1 cellular context compared by ENCODE assay signal in the genomic region with DNA sequence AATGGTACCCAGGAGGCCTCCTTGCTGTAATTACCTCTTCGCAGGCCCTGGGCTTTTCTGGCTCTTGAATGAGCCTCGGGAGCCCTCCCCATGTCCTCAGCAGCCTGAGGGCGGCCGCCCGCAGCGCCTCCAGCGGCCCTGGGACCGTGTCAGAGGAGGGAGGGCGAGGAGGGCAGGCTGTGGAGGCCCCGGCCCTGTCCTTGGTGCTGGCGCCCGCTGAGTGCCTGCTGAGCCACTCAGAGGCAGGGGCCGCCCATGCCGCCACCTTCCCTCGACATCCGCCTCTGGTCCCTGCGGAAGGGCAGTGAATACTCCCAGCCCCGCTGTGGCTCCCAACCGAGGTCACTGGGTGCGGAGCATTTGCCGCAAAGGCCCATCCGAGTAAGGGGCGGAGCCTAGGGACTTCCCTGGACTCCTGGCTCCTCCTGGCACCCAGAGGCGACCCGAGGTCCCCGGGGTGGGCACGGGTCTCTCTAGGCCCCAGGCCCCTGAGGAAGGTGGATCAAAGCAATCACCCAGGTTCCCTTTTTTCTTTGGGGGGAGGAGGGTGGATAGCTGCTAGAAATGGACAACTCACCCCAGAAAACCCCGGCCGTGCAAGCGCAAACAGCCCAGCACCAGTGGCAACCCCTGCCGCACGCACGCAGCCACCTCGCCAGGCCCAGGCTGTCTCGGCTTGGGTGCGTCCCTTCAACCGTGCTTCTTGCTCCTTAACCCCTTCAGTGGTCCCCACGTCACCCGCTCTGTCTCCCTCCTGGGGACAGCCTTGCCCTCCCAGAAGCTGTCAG.
TF ChIP-seq lines count a peak whose summit lies in the region.

No MANE protein-coding gene starts in this region.

TF ChIP-seq in HepG2, 621 proteins besides CTCF, POLR2A, EP300 and RAD21 (continued from another document):
- TF ChIP-seq ZNF562 (CRISPR knock-in tag; IDR thresholded peaks at IDR 0.05; ENCODE audit: borderline replicate concordance) (no peak), ZNF772 (CRISPR knock-in tag; IDR thresholded peaks at IDR 0.05) (no peak), IRF2 (CRISPR knock-in tag; IDR thresholded peaks at IDR 0.05) (no peak), ZNF607 (CRISPR knock-in tag; IDR thresholded peaks at IDR 0.05; ENCODE audit: borderline replicate concordance) (no peak), PRMT3 (CRISPR knock-in tag; IDR thresholded peaks at IDR 0.05; ENCODE audit: borderline replicate concordance, low read depth) (0 out of 2 replicates have a peak, but pooled peaks have one; percentile 50), KDM1A (CRISPR knock-in tag; IDR thresholded peaks at IDR 0.05) (no peak), HHEX (CRISPR knock-in tag; IDR thresholded peaks at IDR 0.05) (no peak)
- TF ChIP-seq, protein P1, sequence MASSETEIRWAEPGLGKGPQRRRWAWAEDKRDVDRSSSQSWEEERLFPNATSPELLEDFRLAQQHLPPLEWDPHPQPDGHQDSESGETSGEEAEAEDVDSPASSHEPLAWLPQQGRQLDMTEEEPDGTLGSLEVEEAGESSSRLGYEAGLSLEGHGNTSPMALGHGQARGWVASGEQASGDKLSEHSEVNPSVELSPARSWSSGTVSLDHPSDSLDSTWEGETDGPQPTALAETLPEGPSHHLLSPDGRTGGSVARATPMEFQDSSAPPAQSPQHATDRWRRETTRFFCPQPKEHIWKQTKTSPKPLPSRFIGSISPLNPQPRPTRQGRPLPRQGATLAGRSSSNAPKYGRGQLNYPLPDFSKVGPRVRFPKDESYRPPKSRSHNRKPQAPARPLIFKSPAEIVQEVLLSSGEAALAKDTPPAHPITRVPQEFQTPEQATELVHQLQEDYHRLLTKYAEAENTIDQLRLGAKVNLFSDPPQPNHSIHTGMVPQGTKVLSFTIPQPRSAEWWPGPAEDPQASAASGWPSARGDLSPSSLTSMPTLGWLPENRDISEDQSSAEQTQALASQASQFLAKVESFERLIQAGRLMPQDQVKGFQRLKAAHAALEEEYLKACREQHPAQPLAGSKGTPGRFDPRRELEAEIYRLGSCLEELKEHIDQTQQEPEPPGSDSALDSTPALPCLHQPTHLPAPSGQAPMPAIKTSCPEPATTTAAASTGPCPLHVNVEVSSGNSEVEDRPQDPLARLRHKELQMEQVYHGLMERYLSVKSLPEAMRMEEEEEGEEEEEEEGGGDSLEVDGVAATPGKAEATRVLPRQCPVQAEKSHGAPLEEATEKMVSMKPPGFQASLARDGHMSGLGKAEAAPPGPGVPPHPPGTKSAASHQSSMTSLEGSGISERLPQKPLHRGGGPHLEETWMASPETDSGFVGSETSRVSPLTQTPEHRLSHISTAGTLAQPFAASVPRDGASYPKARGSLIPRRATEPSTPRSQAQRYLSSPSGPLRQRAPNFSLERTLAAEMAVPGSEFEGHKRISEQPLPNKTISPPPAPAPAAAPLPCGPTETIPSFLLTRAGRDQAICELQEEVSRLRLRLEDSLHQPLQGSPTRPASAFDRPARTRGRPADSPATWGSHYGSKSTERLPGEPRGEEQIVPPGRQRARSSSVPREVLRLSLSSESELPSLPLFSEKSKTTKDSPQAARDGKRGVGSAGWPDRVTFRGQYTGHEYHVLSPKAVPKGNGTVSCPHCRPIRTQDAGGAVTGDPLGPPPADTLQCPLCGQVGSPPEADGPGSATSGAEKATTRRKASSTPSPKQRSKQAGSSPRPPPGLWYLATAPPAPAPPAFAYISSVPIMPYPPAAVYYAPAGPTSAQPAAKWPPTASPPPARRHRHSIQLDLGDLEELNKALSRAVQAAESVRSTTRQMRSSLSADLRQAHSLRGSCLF (CRISPR knock-in tag; IDR thresholded peaks at IDR 0.05; ENCODE audit: borderline replicate concordance) = no peak
